Comparison of ENCODE assay signal across 14 cellular contexts in the genomic region with DNA sequence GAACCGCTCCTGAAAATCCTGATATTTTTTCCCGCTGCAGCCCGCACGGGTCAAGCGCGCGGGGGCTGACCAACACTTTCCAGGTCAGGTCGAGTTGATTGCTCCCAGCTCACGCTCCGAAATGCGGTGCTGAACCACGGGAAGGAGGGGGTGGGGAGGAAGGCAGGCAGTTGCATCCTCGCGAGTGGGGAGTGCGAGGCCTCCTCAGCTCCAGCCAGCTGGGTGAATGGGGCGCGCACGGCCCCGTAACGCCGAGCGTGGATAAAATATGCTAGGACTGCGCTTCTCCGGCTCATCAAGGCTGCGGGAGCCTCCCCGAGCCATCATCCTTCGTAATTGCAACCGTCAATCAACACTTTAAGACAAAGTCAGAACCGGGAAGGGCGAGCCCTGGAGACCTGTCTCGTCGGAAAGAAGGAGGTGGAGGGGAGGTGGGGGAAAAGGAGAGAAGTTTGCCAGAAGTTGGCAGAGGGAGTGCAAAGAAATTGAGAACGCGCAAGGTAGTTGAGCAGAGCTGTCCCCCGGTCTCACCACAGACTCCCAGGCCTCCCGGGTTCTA. TPM values are rescaled to one million over a fixed set of nuclear protein-coding genes. Genes with fewer than 3 reads are reported as not detected.
A peak's percentile ranks its signal among the peaks of the same experiment; 100 is the strongest.
DNase-seq lines count a peak whose midpoint lies in the region; ATAC-seq and TF ChIP-seq lines count a peak whose summit lies in the region.
"Had no signal": no experiment of that assay in that cellular context is flagged by ENCODE, and none has a peak within 500 bp of the region (broad histone marks: within the 10 kb centered on the region; RNA-seq: fewer than 3 reads in every experiment).

No MANE protein-coding gene starts in this region.

- no peaks in the 10 kb centered on the region for H3K9me3 Mint-ChIP-seq in nephron

- intact Hi-C loops in heart left ventricle (cut with DNase I) (loop anchor here in 1 of 10 donors (5.0 kb wide), 1 partner anchor 147 kb away; no protein-coding TSS in a partner anchor), right cardiac atrium (cut with DNase I) (no loop called here), esophagus muscularis mucosa (cut with DNase I) (no loop called here), vagina (cut with DNase I) (no loop called here), testis (cut with DNase I; ENCODE audit: low total_unique reads) (no loop called here)

- no peak overlapping the region for H3K27ac Mint-ChIP-seq in nephron

- WGBS in heart left ventricle, 4 donors = 3 to 7% (median 5%) methylated on average over 36 of the region's 36 CpGs
- WGBS in right cardiac atrium = 3% methylated on average over 36 of the region's 36 CpGs
- 3% methylated on average over 31 of the region's 36 CpGs for WGBS in esophagus muscularis mucosa
- 1 to 2% methylated on average over 31 to 36 of the region's 36 CpGs for WGBS in testis, 2 donors

- peak overlapping the region in 2 of 3 experiments; percentile 22 to 52 for H3K4me3 Mint-ChIP-seq in nephron

- peak overlapping the region in 10 of 12 donors; percentile 2 to 39 (median 22) for H3K4me3 ChIP-seq in heart left ventricle
- H3K4me3 ChIP-seq in right cardiac atrium (ENCODE audit: low read length) = no peak overlapping the region
- peak overlapping the region; percentile 16 to 34 (median 30) for H3K4me3 ChIP-seq in esophagus muscularis mucosa
- H3K4me3 ChIP-seq in vagina = peak overlapping the region; percentile 5 to 22
- no peak overlapping the region for H3K4me3 ChIP-seq in testis

- no peaks in the 10 kb centered on the region for H3K36me3 Mint-ChIP-seq in nephron (ENCODE audit: low read depth)

- DNase-seq in heart left ventricle (no peak), right cardiac atrium (no peak), esophagus muscularis mucosa (ENCODE audit: extremely low spot score) (no peak), vagina (ENCODE audit: extremely low spot score in 2 of 2) (no peak), testis (no peak)
- DNase-seq in activated CD4-positive, alpha-beta T cell treated with anti-CD3 and anti-CD28 coated beads, Interleukin-2, amount 50 U/mL, for 4 hours = no peak
- DNase-seq: activated T-cell treated with anti-CD3 and anti-CD28 coated beads, Interleukin-2, amount 50 U/mL, for 1 hour; brain microvascular endothelial cell; DMS153; posterior cingulate gyrus had no signal

- H3K36me3 ChIP-seq in heart left ventricle (no peaks in the 10 kb centered on the region), esophagus muscularis mucosa (no peaks in the 10 kb centered on the region), vagina (no peaks in the 10 kb centered on the region), testis (ENCODE audit: low read depth, missing control alignments) (no peaks in the 10 kb centered on the region)
- H3K36me3 ChIP-seq: brain microvascular endothelial cell had no signal

- TF ChIP-seq CTCF in heart left ventricle (IDR thresholded peaks at IDR 0.05) (no peak), esophagus muscularis mucosa (IDR thresholded peaks at IDR 0.05) (no peak), nephron (IDR thresholded peaks at IDR 0.05; ENCODE audit: unreplicated experiment in 3 of 3) (no peak), vagina (IDR thresholded peaks at IDR 0.05) (no peak), testis (IDR thresholded peaks at IDR 0.05) (no peak)

- no peak for TF ChIP-seq POLR2A in heart left ventricle (IDR thresholded peaks at IDR 0.05)
- no peak for TF ChIP-seq POLR2A in esophagus muscularis mucosa (IDR thresholded peaks at IDR 0.05; ENCODE audit: low read depth)
- TF ChIP-seq POLR2A in vagina (IDR thresholded peaks at IDR 0.05) = no peak
- TF ChIP-seq POLR2A in testis (IDR thresholded peaks at IDR 0.05) = no peak

- H3K4me1 Mint-ChIP-seq in nephron = peaks cover 22% of the 10 kb centered on the region

- ATAC-seq in heart left ventricle (no peak), right cardiac atrium (no peak), HG03196 (IDR thresholded peaks at IDR 0.05; ENCODE audit: unreplicated experiment) (no peak)

- no peaks in the 10 kb centered on the region for H3K9me3 ChIP-seq in heart left ventricle
- H3K9me3 ChIP-seq in right cardiac atrium (ENCODE audit: control insufficient read depth, low read length) = no peaks in the 10 kb centered on the region
- H3K9me3 ChIP-seq in esophagus muscularis mucosa = no peaks in the 10 kb centered on the region
- H3K9me3 ChIP-seq in vagina = no peaks in the 10 kb centered on the region
- H3K9me3 ChIP-seq in testis = no peaks in the 10 kb centered on the region

- no peak for TF ChIP-seq EP300 in esophagus muscularis mucosa (IDR thresholded peaks at IDR 0.05)

- H3K27me3 ChIP-seq in heart left ventricle (peaks cover 45 to 100% (median 90%) of the 10 kb centered on the region in 9 donors), right cardiac atrium (ENCODE audit: control insufficient read depth, insufficient read depth) (no peaks in the 10 kb centered on the region), esophagus muscularis mucosa (peaks cover 0 to 99% (median 49%) of the 10 kb centered on the region in 4 donors), vagina (no peaks in the 10 kb centered on the region), testis (no peaks in the 10 kb centered on the region)

- H3K4me1 ChIP-seq in heart left ventricle = peaks cover 0 to 38% (median 23%) of the 10 kb centered on the region in 12 donors
- no peaks in the 10 kb centered on the region for H3K4me1 ChIP-seq in right cardiac atrium (ENCODE audit: control insufficient read depth, insufficient read depth, low read length)
- H3K4me1 ChIP-seq in esophagus muscularis mucosa = peaks cover 36 to 45% (median 42%) of the 10 kb centered on the region in 4 donors
- peaks cover 34% of the 10 kb centered on the region for H3K4me1 ChIP-seq in vagina
- H3K4me1 ChIP-seq in testis = peaks cover 9% of the 10 kb centered on the region

- H3K27me3 Mint-ChIP-seq in nephron (ENCODE audit: low read depth) = peaks cover 9% of the 10 kb centered on the region

- H3K27ac ChIP-seq in heart left ventricle = no peak overlapping the region
- H3K27ac ChIP-seq in right cardiac atrium (ENCODE audit: low read length) = no peak overlapping the region
- no peak overlapping the region for H3K27ac ChIP-seq in esophagus muscularis mucosa (replicated peaks in 1 of 4)
- no peak overlapping the region for H3K27ac ChIP-seq in vagina
- H3K27ac ChIP-seq in testis = no peak overlapping the region
- H3K27ac ChIP-seq: brain microvascular endothelial cell, VCaP had no signal

RNA-seq across cellular contexts. Expression of gene NR5A2, which starts 8.0 kb away (rescaled TPM):
- total RNA-seq in heart left ventricle = 1 to 10 TPM in 7 of 9 donors, under 1 TPM in 2; 0.44 to 2.7 (median 1.2) TPM
- under 1 TPM; 0.30 to 0.69 TPM for polyA plus RNA-seq in heart left ventricle
- total RNA-seq in right cardiac atrium = under 1 TPM; 0.32 to 0.58 (median 0.50) TPM
- 0.52 TPM for polyA plus RNA-seq in right cardiac atrium
- total RNA-seq in esophagus muscularis mucosa = 1 to 10 TPM in 3 of 4 donors, under 1 TPM in 1; 0.83 to 4.0 (median 2.9) TPM
- 0.98 TPM for total RNA-seq in vagina
- total RNA-seq in testis = 1 to 10 TPM; 2.3 to 4.4 TPM
- polyA plus RNA-seq in testis (ENCODE audit: insufficient read depth, low read depth, low replicate concordance) = 1.3 TPM
- total RNA-seq: epithelial cell of proximal tubule had no signal

Comparison
In these comparisons a context has a peak if more than half of its experiments do, and no peak if none do; other contexts are left out.
1. H3K4me3 ChIP-seq: peak in heart left ventricle (10 of 12), esophagus muscularis mucosa (4 of 4) and vagina (2 of 2); none in right cardiac atrium (single experiment) and testis (0 of 2).